In genomic region chr14:88852632-88853031, GRCh38 we compare ENCODE assay signal across 25 cellular contexts.
"Had no signal": no experiment of that assay in that cellular context is flagged by ENCODE, and none has a peak within 500 bp of the region (broad histone marks: within the 10 kb centered on the region; RNA-seq: fewer than 3 reads in every experiment).

No MANE protein-coding gene starts in this region.

- H3K4me1 ChIP-seq: colonic mucosa had no signal

- H3K36me3 ChIP-seq: brain microvascular endothelial cell, colonic mucosa had no signal

- H3K27ac ChIP-seq: brain microvascular endothelial cell, cardiac muscle cell, colonic mucosa, PC-9, SK-N-MC had no signal

- ATAC-seq: activated CD4-positive, CD25-positive, alpha-beta regulatory T cell treated with anti-CD3 and anti-CD28 coated beads, Interleukin-2, amount 50 U/mL, for 24 hours; activated CD8-positive, alpha-beta T cell treated with anti-CD3 and anti-CD28 coated beads for 36 hours; activated T-cell treated with anti-CD3 and anti-CD28 coated beads, Interleukin-2, amount 50 U/mL, for 72 hours had no signal

- H3K9me3 Mint-ChIP-seq: activated CD8-positive, alpha-beta T cell treated with anti-CD3 and anti-CD28 coated beads for 36 hours; activated naive CD4-positive, alpha-beta T cell treated with anti-CD3 and anti-CD28 coated beads, Interleukin-2, amount 10 ng/mL, durations not matched to agents 7 days and 5 days; activated naive CD8-positive, alpha-beta T cell treated with anti-CD3 and anti-CD28 coated beads for 36 hours; activated T-cell treated with anti-CD3 and anti-CD28 coated beads, Interleukin-2, amount 50 U/mL, for 72 hours; activated T-helper 2 cell treated with anti-CD3 and anti-CD28 coated beads, Interferon-gamma antibody, Interleukin-2, Interleukin-4, amounts not matched to agents 10 μg/mL and 5 μg/mL and 100 μg/mL, durations not matched to agents 14 hours and 24 hours and 36 hours; T-helper 1 cell treated with Interleukin-12 subunit alpha and Interleukin-12 subunit beta and Interleukin-4 antibody, amounts not matched to agents 30 μg/mL and 1 μg/mL, for 36 hours had no signal

- H3K4me2 ChIP-seq: PC-9 had no signal

- H3K27me3 ChIP-seq: brain microvascular endothelial cell, cardiac muscle cell, colonic mucosa had no signal

- H2AFZ ChIP-seq: PC-9 had no signal

- DNase-seq: activated CD4-positive, alpha-beta T cell treated with anti-CD3 and anti-CD28 coated beads for 4 hours; activated CD8-positive, alpha-beta memory T cell treated with anti-CD3 and anti-CD28 coated beads, Interleukin-2, amount 50 U/mL, for 4 hours; activated CD8-positive, alpha-beta T cell treated with anti-CD3 and anti-CD28 coated beads for 36 hours; activated gamma-delta T cell treated with Interleukin-2 at 50 U/mL for 16 hours; activated naive CD4-positive, alpha-beta T cell treated with anti-CD3 and anti-CD28 coated beads, Interleukin-2, amount 10 ng/mL, durations not matched to agents 7 days and 5 days; activated naive CD8-positive, alpha-beta T cell treated with anti-CD3 and anti-CD28 coated beads for 36 hours; activated T-cell treated with anti-CD3 and anti-CD28 coated beads, Interleukin-2, amount 50 U/mL, for 72 hours; brain microvascular endothelial cell; cerebellar nuclear complex; colonic mucosa; Karpas-422; MM.1S; NCI-H1105; NCI-H1436; NCI-H187 treated with DMSO at 0.1 percent for 48 hours; NCI-H2081 treated with DMSO at 0.1 percent for 48 hours; NCI-H446; NCI-H526; PC-9; SIG-M5 had no signal

- H3K4me3 Mint-ChIP-seq: activated CD8-positive, alpha-beta T cell treated with anti-CD3 and anti-CD28 coated beads for 36 hours; activated naive CD4-positive, alpha-beta T cell treated with anti-CD3 and anti-CD28 coated beads, Interleukin-2, amount 10 ng/mL, durations not matched to agents 7 days and 5 days; activated naive CD8-positive, alpha-beta T cell treated with anti-CD3 and anti-CD28 coated beads for 36 hours; activated T-cell treated with anti-CD3 and anti-CD28 coated beads, Interleukin-2, amount 50 U/mL, for 72 hours; T-helper 1 cell treated with Interleukin-12 subunit alpha and Interleukin-12 subunit beta and Interleukin-4 antibody, amounts not matched to agents 30 μg/mL and 1 μg/mL, for 36 hours had no signal

- H3K4me3 ChIP-seq: cardiac muscle cell, colonic mucosa, PC-9, SK-N-MC had no signal

- H3K4me1 Mint-ChIP-seq: activated naive CD4-positive, alpha-beta T cell treated with anti-CD3 and anti-CD28 coated beads, Interleukin-2, amount 10 ng/mL, durations not matched to agents 7 days and 5 days; activated naive CD8-positive, alpha-beta T cell treated with anti-CD3 and anti-CD28 coated beads for 36 hours had no signal

- H3K36me3 Mint-ChIP-seq: activated naive CD4-positive, alpha-beta T cell treated with anti-CD3 and anti-CD28 coated beads, Interleukin-2, amount 10 ng/mL, durations not matched to agents 7 days and 5 days; activated naive CD8-positive, alpha-beta T cell treated with anti-CD3 and anti-CD28 coated beads for 36 hours had no signal

- H3K27ac Mint-ChIP-seq: activated CD8-positive, alpha-beta T cell treated with anti-CD3 and anti-CD28 coated beads for 36 hours; activated naive CD4-positive, alpha-beta T cell treated with anti-CD3 and anti-CD28 coated beads, Interleukin-2, amount 10 ng/mL, durations not matched to agents 7 days and 5 days; activated naive CD8-positive, alpha-beta T cell treated with anti-CD3 and anti-CD28 coated beads for 36 hours; activated T-helper 2 cell treated with anti-CD3 and anti-CD28 coated beads, Interferon-gamma antibody, Interleukin-2, Interleukin-4, amounts not matched to agents 10 μg/mL and 5 μg/mL and 100 μg/mL, durations not matched to agents 14 hours and 24 hours and 36 hours; T-helper 1 cell treated with Interleukin-12 subunit alpha and Interleukin-12 subunit beta and Interleukin-4 antibody, amounts not matched to agents 30 μg/mL and 1 μg/mL, for 36 hours had no signal

- H3K27me3 Mint-ChIP-seq: activated CD8-positive, alpha-beta T cell treated with anti-CD3 and anti-CD28 coated beads for 36 hours; activated naive CD4-positive, alpha-beta T cell treated with anti-CD3 and anti-CD28 coated beads, Interleukin-2, amount 10 ng/mL, durations not matched to agents 7 days and 5 days; activated naive CD8-positive, alpha-beta T cell treated with anti-CD3 and anti-CD28 coated beads for 36 hours had no signal

- H3K9me3 ChIP-seq: colonic mucosa had no signal
